ENCODE assay signal across 14 cellular contexts in the genomic region with DNA sequence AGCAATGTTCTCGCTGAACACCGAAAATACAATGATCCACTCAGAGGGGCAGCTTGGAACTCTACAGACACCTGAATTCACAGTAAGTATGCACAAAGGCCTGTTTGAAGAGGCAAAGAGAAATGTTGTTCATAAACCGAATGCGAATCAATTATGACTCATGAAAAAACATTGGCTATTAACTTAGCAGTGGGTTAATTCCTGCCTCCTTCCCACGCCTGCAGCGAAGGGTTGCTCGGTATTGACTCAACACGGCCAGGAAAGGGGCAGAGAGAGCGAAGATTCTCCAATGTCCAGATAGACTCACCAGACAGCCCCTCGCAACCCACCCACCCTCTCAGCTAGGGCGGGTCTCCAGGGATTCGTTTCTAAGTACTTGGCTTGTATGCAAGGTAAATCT.
"Had no signal": no experiment of that assay in that cellular context is flagged by ENCODE, and none has a peak within 500 bp of the region (broad histone marks: within the 10 kb centered on the region; RNA-seq: fewer than 3 reads in every experiment).

No MANE protein-coding gene starts in this region.

- H3K9me3 ChIP-seq: testis had no signal

- H3K36me3 ChIP-seq: sigmoid colon had no signal

- ATAC-seq: activated naive CD4-positive, alpha-beta T cell treated with anti-CD3 and anti-CD28 coated beads, Interleukin-2, amount 50 U/mL, for 72 hours; effector memory CD8-positive, alpha-beta T cell; left lobe of liver; stimulated activated naive CD8-positive, alpha-beta T cell treated with anti-CD3 and anti-CD28 coated beads, Interleukin-15, Interleukin-2, amounts not matched to agents 100 U/mL and 50 U/mL, for 24 hours had no signal

- H3K4me1 ChIP-seq: sigmoid colon, testis had no signal

- H3K27me3 ChIP-seq: sigmoid colon, testis had no signal

- FAIRE-seq: urothelium cell line had no signal

- H3K4me3 ChIP-seq: sigmoid colon, testis had no signal

- DNase-seq: activated T-cell treated with anti-CD3 and anti-CD28 coated beads, Interleukin-2, amount 50 U/mL, for 1 hour; central memory CD4-positive, alpha-beta T cell; cortex of kidney; effector memory CD8-positive, alpha-beta T cell; glutamatergic neuron; mesendoderm; nephron progenitor cell; sigmoid colon; stimulated activated CD4-positive, alpha-beta T cell treated with anti-CD3 and anti-CD28 coated beads, Interleukin-2, amount 100 ng/mL, for 48 hours; stimulated activated naive CD8-positive, alpha-beta T cell treated with anti-CD3 and anti-CD28 coated beads, Interleukin-15, Interleukin-2, amounts not matched to agents 100 U/mL and 50 U/mL, for 24 hours; testis had no signal

- H3K27ac ChIP-seq: sigmoid colon, testis had no signal
